Comparison of ENCODE assay signal across 8 cellular contexts in the genomic region with DNA sequence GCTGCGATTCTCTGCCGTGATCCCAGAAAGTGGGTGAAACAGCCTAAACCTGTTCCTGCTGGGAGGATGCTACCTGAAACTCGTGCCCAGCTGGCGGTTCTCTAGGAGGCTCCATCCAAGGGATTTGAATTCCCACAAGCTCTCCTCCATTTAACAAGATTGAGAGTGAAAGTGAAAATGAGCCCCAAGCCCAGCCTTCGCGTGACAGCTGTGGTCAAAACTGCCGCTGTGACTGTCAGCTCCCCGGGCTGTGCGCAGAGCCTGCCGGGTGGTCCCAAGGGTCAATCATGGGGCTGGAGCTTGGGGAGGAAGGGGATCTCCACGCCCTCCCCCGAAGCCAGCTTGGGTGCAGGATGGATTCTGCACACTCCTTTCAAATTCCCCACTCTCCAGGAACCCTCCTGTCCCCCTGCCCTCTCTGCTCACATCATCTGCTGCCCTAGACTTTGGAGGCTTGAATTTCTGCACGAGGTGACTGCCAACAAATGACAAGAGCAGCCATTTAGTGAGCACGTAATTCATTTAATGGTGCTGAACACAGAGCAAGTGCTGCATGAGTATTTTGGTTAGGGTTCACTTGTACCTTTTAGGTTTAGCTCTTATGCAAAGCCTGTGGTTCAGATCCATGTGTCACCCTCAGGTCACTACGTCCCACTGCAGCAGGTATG. TPM values are rescaled to one million over a fixed set of nuclear protein-coding genes. Genes with fewer than 3 reads are reported as not detected.
DNase-seq lines count a peak whose midpoint lies in the region; ATAC-seq and TF ChIP-seq lines count a peak whose summit lies in the region.

No MANE protein-coding gene starts in this region.

- H3K27ac ChIP-seq in heart left ventricle (peak overlapping the region in 11 of 12 donors; percentile 26 to 97 (median 64)), duodenal mucosa (ENCODE audit: low read depth, low read length) (no peak overlapping the region)

- H3K36me3 ChIP-seq in heart left ventricle: peaks cover 0 to 2% (median 0%) of the 10 kb centered on the region in 9 donors
- no peaks in the 10 kb centered on the region for H3K36me3 ChIP-seq in duodenal mucosa (ENCODE audit: control insufficient read depth in 1 of 2, insufficient read depth in 2 of 2, low read length in 2 of 2)

- TF ChIP-seq POLR2A in heart left ventricle (IDR thresholded peaks at IDR 0.05): no peak

- ATAC-seq in heart left ventricle (no peak), left ventricle myocardium superior (no peak), HG02973 (IDR thresholded peaks at IDR 0.05; ENCODE audit: unreplicated experiment) (peak; percentile 29)

- DNase-seq in heart left ventricle: no peak
- no peak for DNase-seq in left ventricle myocardium superior
- DNase-seq in RPMI8226: peak; percentile 56
- DNase-seq in stimulated activated CD4-positive, alpha-beta T cell treated with anti-CD3 and anti-CD28 coated beads, Interleukin-1b, Interleukin-23, amount 100 ng/mL, for 48 hours: peak; percentile 74
- DNase-seq in HT-29 (ENCODE audit: low spot score): no peak
- DNase-seq in RKO (ENCODE audit: low spot score): no peak

- no peaks in the 10 kb centered on the region for H3K9me3 ChIP-seq in heart left ventricle
- H3K9me3 ChIP-seq in duodenal mucosa (ENCODE audit: control insufficient read depth in 1 of 2, low read length in 2 of 2): no peaks in the 10 kb centered on the region

- TF ChIP-seq CTCF in heart left ventricle (IDR thresholded peaks at IDR 0.05): peak in 1 of 12 donors; percentile 1

- H3K27me3 ChIP-seq in heart left ventricle (no peaks in the 10 kb centered on the region), duodenal mucosa (ENCODE audit: control insufficient read depth in 1 of 2, insufficient read depth in 2 of 2, low read length in 2 of 2) (no peaks in the 10 kb centered on the region)

- H3K9ac ChIP-seq in duodenal mucosa (ENCODE audit: low read depth in 1 of 2, low read length in 2 of 2): peak overlapping the region; percentile 35 to 69

- H3K4me1 ChIP-seq in heart left ventricle (peaks cover 0 to 91% (median 44%) of the 10 kb centered on the region in 12 donors), duodenal mucosa (ENCODE audit: control insufficient read depth in 1 of 2, insufficient read depth in 2 of 2, low read length in 2 of 2) (peaks cover 54 to 61% of the 10 kb centered on the region in 2 donors)

- intact Hi-C loops in heart left ventricle (cut with DNase I) (no loop called here), left ventricle myocardium superior (cut with micrococcal nuclease) (no loop called here)

- 21 to 35% (median 27%) methylated on average over 13 to 15 of the region's 15 CpGs for WGBS in heart left ventricle, 4 donors

- H3K4me3 ChIP-seq in heart left ventricle (peak overlapping the region in 11 of 12 donors; percentile 6 to 57 (median 32)), duodenal mucosa (ENCODE audit: low read depth in 1 of 2, low read length in 2 of 2) (peak overlapping the region; percentile 55 to 74)

RNA-seq across cellular contexts. Expression of a gene that starts 5.3 kb away (rescaled TPM):
- total RNA-seq in heart left ventricle (100 to 1,000 TPM in 8 of 9 donors, 10 to 100 TPM in 1; 95.8 to 411 (median 166) TPM), left ventricle myocardium superior (268 TPM)
- polyA plus RNA-seq in heart left ventricle: 100 to 1,000 TPM in 1 of 2 donors, 10 to 100 TPM in 1; 22.4 to 289 TPM
- total RNA-seq in HT-29 (2014; rRNA removed; shearing (Covaris generic)): 0.05 and 0.16 TPM in 2 replicates

RNA-seq across cellular contexts. Expression of a gene that starts 26.0 kb away (rescaled TPM):
- total RNA-seq in heart left ventricle (1 to 10 TPM in 3 of 9 donors, under 1 TPM in 3, not detected in 3; 0.26 to 1.4 (median 0.95) TPM), left ventricle myocardium superior (0.74 TPM)
- polyA plus RNA-seq in heart left ventricle: under 1 TPM in 1 of 2 donors, not detected in 1; 0.23 TPM
- total RNA-seq in HT-29 (2014; rRNA removed; shearing (Covaris generic)): not detected in 2 replicates

RNA-seq across cellular contexts. Expression of a gene that starts 44.0 kb away (rescaled TPM):
- total RNA-seq in heart left ventricle: not detected
- polyA plus RNA-seq in heart left ventricle: not detected
- total RNA-seq in left ventricle myocardium superior: not detected
- not detected in 2 replicates for total RNA-seq in HT-29 (2014; rRNA removed; shearing (Covaris generic))

RNA-seq across cellular contexts. Expression of a gene that starts 55.0 kb away (rescaled TPM):
- total RNA-seq in heart left ventricle: under 1 TPM; 0.09 to 0.60 (median 0.38) TPM
- under 1 TPM; 0.19 to 0.50 TPM for polyA plus RNA-seq in heart left ventricle
- total RNA-seq in left ventricle myocardium superior: 0.52 TPM
- 2.3 and 2.4 TPM in 2 replicates for total RNA-seq in HT-29 (2014; rRNA removed; shearing (Covaris generic))

Comparison
In these comparisons a context has a peak if more than half of its experiments do, and no peak if none do; other contexts are left out.
1. DNase-seq: peak in RPMI8226 (single experiment) and stimulated activated CD4-positive, alpha-beta T cell treated with anti-CD3 and anti-CD28 coated beads, Interleukin-1b, Interleukin-23, amount 100 ng/mL, for 48 hours (single experiment); none in heart left ventricle (0 of 5), left ventricle myocardium superior (single experiment), HT-29 (single experiment) and RKO (single experiment).
2. RNA of a gene that starts 5.3 kb away (total RNA-seq): 268 TPM in left ventricle myocardium superior (single experiment) and 95.8 to 411 TPM in heart left ventricle; 0.05 to 0.16 TPM in HT-29; every median in the first group is over 10 times any median in the second.